21 cellular contexts compared by ENCODE assay signal in genomic region chrX:130825509-130825908, GRCh38.
"Had no signal": no experiment of that assay in that cellular context is flagged by ENCODE, and none has a peak within 500 bp of the region (broad histone marks: within the 10 kb centered on the region; RNA-seq: fewer than 3 reads in every experiment).

No MANE protein-coding gene starts in this region.

- H3K4me3 ChIP-seq: left ventricle myocardium inferior, lower lobe of right lung, sigmoid colon, skin epidermis, testis, tibial nerve, upper lobe of right lung, vagina had no signal

- H3K27ac ChIP-seq: foreskin keratinocyte, left ventricle myocardium inferior, lower lobe of right lung, sigmoid colon, skin epidermis, testis, tibial nerve, upper lobe of right lung, vagina had no signal

- H3K4me1 ChIP-seq: left ventricle myocardium inferior, lower lobe of right lung, sigmoid colon, testis, upper lobe of right lung, vagina had no signal

- H3K9me3 ChIP-seq: left ventricle myocardium inferior, lower lobe of right lung, sigmoid colon, testis, tibial nerve, upper lobe of right lung, vagina had no signal

- FAIRE-seq: endothelial cell of umbilical vein had no signal

- DNase-seq: effector CD4-positive, alpha-beta T cell; endodermal cell; erythroblast; foreskin keratinocyte; kidney; left cardiac atrium; left ventricle myocardium inferior; lower lobe of right lung; natural killer cell; posterior cingulate gyrus; sigmoid colon; stimulated activated CD4-positive, alpha-beta T cell treated with anti-CD3 and anti-CD28 coated beads, Interleukin-2, amount 100 ng/mL, for 24 hours; stimulated activated CD4-positive, alpha-beta T cell treated with anti-CD3 and anti-CD28 coated beads, Interleukin-4, amount 100 ng/mL, for 4 hours; stimulated activated naive B cell treated with anti-CD40 and anti-IgM and Interleukin-4, amounts not matched to agents 10 μg/mL and 1 μg/mL and 100 μg/mL, for 72 hours; stimulated activated naive CD8-positive, alpha-beta T cell treated with anti-CD3 and anti-CD28 coated beads, Interleukin-15, amount 100 ng/mL, for 72 hours; testis; upper lobe of right lung had no signal

- ATAC-seq: foreskin keratinocyte; left cardiac atrium; lower lobe of right lung; natural killer cell; stimulated activated naive B cell treated with anti-CD40 and anti-IgM and Interleukin-4, amounts not matched to agents 10 μg/mL and 1 μg/mL and 100 μg/mL, for 72 hours; stimulated activated naive CD8-positive, alpha-beta T cell treated with anti-CD3 and anti-CD28 coated beads, Interleukin-15, amount 100 ng/mL, for 72 hours; upper lobe of right lung had no signal
